Comparison of ENCODE assay signal across 1 cellular context in genomic region chr1:115807723-115808122, GRCh38.
TF ChIP-seq lines count a peak whose summit lies in the region.

No MANE protein-coding gene starts in this region.

TF ChIP-seq in H1, 55 proteins besides CTCF, POLR2A, EP300 and RAD21 (continued from another document):
- TF ChIP-seq, protein P1, sequence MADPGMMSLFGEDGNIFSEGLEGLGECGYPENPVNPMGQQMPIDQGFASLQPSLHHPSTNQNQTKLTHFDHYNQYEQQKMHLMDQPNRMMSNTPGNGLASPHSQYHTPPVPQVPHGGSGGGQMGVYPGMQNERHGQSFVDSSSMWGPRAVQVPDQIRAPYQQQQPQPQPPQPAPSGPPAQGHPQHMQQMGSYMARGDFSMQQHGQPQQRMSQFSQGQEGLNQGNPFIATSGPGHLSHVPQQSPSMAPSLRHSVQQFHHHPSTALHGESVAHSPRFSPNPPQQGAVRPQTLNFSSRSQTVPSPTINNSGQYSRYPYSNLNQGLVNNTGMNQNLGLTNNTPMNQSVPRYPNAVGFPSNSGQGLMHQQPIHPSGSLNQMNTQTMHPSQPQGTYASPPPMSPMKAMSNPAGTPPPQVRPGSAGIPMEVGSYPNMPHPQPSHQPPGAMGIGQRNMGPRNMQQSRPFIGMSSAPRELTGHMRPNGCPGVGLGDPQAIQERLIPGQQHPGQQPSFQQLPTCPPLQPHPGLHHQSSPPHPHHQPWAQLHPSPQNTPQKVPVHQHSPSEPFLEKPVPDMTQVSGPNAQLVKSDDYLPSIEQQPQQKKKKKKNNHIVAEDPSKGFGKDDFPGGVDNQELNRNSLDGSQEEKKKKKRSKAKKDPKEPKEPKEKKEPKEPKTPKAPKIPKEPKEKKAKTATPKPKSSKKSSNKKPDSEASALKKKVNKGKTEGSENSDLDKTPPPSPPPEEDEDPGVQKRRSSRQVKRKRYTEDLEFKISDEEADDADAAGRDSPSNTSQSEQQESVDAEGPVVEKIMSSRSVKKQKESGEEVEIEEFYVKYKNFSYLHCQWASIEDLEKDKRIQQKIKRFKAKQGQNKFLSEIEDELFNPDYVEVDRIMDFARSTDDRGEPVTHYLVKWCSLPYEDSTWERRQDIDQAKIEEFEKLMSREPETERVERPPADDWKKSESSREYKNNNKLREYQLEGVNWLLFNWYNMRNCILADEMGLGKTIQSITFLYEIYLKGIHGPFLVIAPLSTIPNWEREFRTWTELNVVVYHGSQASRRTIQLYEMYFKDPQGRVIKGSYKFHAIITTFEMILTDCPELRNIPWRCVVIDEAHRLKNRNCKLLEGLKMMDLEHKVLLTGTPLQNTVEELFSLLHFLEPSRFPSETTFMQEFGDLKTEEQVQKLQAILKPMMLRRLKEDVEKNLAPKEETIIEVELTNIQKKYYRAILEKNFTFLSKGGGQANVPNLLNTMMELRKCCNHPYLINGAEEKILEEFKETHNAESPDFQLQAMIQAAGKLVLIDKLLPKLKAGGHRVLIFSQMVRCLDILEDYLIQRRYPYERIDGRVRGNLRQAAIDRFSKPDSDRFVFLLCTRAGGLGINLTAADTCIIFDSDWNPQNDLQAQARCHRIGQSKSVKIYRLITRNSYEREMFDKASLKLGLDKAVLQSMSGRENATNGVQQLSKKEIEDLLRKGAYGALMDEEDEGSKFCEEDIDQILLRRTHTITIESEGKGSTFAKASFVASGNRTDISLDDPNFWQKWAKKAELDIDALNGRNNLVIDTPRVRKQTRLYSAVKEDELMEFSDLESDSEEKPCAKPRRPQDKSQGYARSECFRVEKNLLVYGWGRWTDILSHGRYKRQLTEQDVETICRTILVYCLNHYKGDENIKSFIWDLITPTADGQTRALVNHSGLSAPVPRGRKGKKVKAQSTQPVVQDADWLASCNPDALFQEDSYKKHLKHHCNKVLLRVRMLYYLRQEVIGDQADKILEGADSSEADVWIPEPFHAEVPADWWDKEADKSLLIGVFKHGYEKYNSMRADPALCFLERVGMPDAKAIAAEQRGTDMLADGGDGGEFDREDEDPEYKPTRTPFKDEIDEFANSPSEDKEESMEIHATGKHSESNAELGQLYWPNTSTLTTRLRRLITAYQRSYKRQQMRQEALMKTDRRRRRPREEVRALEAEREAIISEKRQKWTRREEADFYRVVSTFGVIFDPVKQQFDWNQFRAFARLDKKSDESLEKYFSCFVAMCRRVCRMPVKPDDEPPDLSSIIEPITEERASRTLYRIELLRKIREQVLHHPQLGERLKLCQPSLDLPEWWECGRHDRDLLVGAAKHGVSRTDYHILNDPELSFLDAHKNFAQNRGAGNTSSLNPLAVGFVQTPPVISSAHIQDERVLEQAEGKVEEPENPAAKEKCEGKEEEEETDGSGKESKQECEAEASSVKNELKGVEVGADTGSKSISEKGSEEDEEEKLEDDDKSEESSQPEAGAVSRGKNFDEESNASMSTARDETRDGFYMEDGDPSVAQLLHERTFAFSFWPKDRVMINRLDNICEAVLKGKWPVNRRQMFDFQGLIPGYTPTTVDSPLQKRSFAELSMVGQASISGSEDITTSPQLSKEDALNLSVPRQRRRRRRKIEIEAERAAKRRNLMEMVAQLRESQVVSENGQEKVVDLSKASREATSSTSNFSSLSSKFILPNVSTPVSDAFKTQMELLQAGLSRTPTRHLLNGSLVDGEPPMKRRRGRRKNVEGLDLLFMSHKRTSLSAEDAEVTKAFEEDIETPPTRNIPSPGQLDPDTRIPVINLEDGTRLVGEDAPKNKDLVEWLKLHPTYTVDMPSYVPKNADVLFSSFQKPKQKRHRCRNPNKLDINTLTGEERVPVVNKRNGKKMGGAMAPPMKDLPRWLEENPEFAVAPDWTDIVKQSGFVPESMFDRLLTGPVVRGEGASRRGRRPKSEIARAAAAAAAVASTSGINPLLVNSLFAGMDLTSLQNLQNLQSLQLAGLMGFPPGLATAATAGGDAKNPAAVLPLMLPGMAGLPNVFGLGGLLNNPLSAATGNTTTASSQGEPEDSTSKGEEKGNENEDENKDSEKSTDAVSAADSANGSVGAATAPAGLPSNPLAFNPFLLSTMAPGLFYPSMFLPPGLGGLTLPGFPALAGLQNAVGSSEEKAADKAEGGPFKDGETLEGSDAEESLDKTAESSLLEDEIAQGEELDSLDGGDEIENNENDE (IDR thresholded peaks at IDR 0.05; ENCODE audit: insufficient replicate concordance, low read length), result no peak
- TF ChIP-seq, protein P2, sequence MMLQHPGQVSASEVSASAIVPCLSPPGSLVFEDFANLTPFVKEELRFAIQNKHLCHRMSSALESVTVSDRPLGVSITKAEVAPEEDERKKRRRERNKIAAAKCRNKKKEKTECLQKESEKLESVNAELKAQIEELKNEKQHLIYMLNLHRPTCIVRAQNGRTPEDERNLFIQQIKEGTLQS (IDR thresholded peaks at IDR 0.05; ENCODE audit: insufficient read depth, low read depth, low read length), result no peak
TF ChIP-seq in H1: peak in this region for 0.
